In genomic region chr9:83039303-83039702, GRCh38 we compare ENCODE assay signal across 19 cellular contexts. TPM values are rescaled to one million over a fixed set of nuclear protein-coding genes. Genes with fewer than 3 reads are reported as not detected.
DNase-seq lines count a peak whose midpoint lies in the region; ATAC-seq, FAIRE-seq and TF ChIP-seq lines count a peak whose summit lies in the region.
"Had no signal": no experiment of that assay in that cellular context is flagged by ENCODE, and none has a peak within 500 bp of the region (broad histone marks: within the 10 kb centered on the region; RNA-seq: fewer than 3 reads in every experiment).

No MANE protein-coding gene starts in this region.

- no TSS peak for BruUV-seq in Panc1 (replicated peaks; lab: Mats Ljungman, UMichigan)

- TF ChIP-seq CTCF in Panc1 (IDR thresholded peaks at IDR 0.05) = no peak
- TF ChIP-seq CTCF in osteoblast (IDR thresholded peaks at IDR 0.05; ENCODE audit: extremely low read depth, low read depth, low read length) = no peak
- TF ChIP-seq CTCF in smooth muscle cell (IDR thresholded peaks at IDR 0.05; ENCODE audit: borderline replicate concordance, insufficient read depth, poor library complexity, severe bottlenecking) = no peak
- TF ChIP-seq CTCF in mesothelial cell of epicardium (IDR thresholded peaks at IDR 0.05; ENCODE audit: unreplicated experiment) = no peak

- H3K36me3 Mint-ChIP-seq in activated naive CD4-positive, alpha-beta T cell treated with anti-CD3 and anti-CD28 coated beads for 36 hours (ENCODE audit: low read depth) = no peaks in the 10 kb centered on the region
- no peaks in the 10 kb centered on the region for H3K36me3 Mint-ChIP-seq in mesothelial cell of epicardium
- H3K36me3 Mint-ChIP-seq: CD8-positive, alpha-beta T cell had no signal

- H3K9me3 ChIP-seq in Panc1 (ENCODE audit: control insufficient read depth, insufficient read depth, low read depth, low read length) = no peaks in the 10 kb centered on the region
- no peaks in the 10 kb centered on the region for H3K9me3 ChIP-seq in osteoblast (ENCODE audit: low read depth, low read length)
- no peaks in the 10 kb centered on the region for H3K9me3 ChIP-seq in smooth muscle cell (replicated peaks; ENCODE audit: low read depth)

- H3K4me1 Mint-ChIP-seq in activated naive CD4-positive, alpha-beta T cell treated with anti-CD3 and anti-CD28 coated beads for 36 hours (ENCODE audit: low read depth) = no peaks in the 10 kb centered on the region
- peaks cover 26% of the 10 kb centered on the region for H3K4me1 Mint-ChIP-seq in mesothelial cell of epicardium
- H3K4me1 Mint-ChIP-seq: H9 had no signal

- H3K4me2 ChIP-seq in osteoblast (ENCODE audit: insufficient read depth, low read length) (no peak overlapping the region), smooth muscle cell (no peak overlapping the region)
- H3K4me2 ChIP-seq: BLaER1 treated with 17β-estradiol and CSF1 and Interleukin-3, amounts not matched to agents 10 nM and 100 nM; GM23338 had no signal

- no peak overlapping the region for H3K27ac ChIP-seq in Panc1 (ENCODE audit: low read length)
- no peak overlapping the region for H3K27ac ChIP-seq in osteoblast (ENCODE audit: low read depth, low read length)
- no peak overlapping the region for H3K27ac ChIP-seq in smooth muscle cell (ENCODE audit: low read depth)
- H3K27ac ChIP-seq: BLaER1 treated with 17β-estradiol and CSF1 and Interleukin-3, amounts not matched to agents 10 nM and 100 nM had no signal

- H3K9me3 Mint-ChIP-seq in activated naive CD4-positive, alpha-beta T cell treated with anti-CD3 and anti-CD28 coated beads for 36 hours = peaks cover 1% of the 10 kb centered on the region
- H3K9me3 Mint-ChIP-seq in mesothelial cell of epicardium = no peaks in the 10 kb centered on the region
- H3K9me3 Mint-ChIP-seq: CD8-positive, alpha-beta T cell had no signal

- CTCF ChIA-PET in Panc1 (lab: Charles Lee) = no interaction called here
- CTCF ChIA-PET in activated naive CD4-positive, alpha-beta T cell treated with anti-CD3 and anti-CD28 coated beads for 36 hours (lab: Charles Lee) = no interaction called here

- ATAC-seq in Panc1 (peak; percentile 26; the same call in 1 of the 2 replicates), esophagus mucosa (peak; percentile 59)
- ATAC-seq: CD8-positive, alpha-beta T cell; GM23338; HepG2 had no signal

- H3K36me3 ChIP-seq in Panc1 (ENCODE audit: control insufficient read depth, insufficient read depth, low read length) (no peaks in the 10 kb centered on the region), osteoblast (ENCODE audit: insufficient read depth, low read length) (no peaks in the 10 kb centered on the region), smooth muscle cell (ENCODE audit: low read depth) (no peaks in the 10 kb centered on the region)
- H3K36me3 ChIP-seq: BLaER1 treated with 17β-estradiol and CSF1 and Interleukin-3, amounts not matched to agents 10 nM and 100 nM had no signal

- H3K79me2 ChIP-seq in osteoblast (ENCODE audit: insufficient read depth, low read length) (no peaks in the 10 kb centered on the region), smooth muscle cell (ENCODE audit: low read depth) (no peaks in the 10 kb centered on the region)

- FAIRE-seq in H54 (lab: Jason Lieb, UNC) = peak; percentile 90
- FAIRE-seq: A204.1, D721Med, G401.6, GM12891, GM18507, HepG2 had no signal

- no peak overlapping the region for H3K4me3 Mint-ChIP-seq in activated naive CD4-positive, alpha-beta T cell treated with anti-CD3 and anti-CD28 coated beads for 36 hours
- H3K4me3 Mint-ChIP-seq in mesothelial cell of epicardium = no peak overlapping the region
- H3K4me3 Mint-ChIP-seq: CD8-positive, alpha-beta T cell; GM23338; H9 had no signal

- H3F3A ChIP-seq in smooth muscle cell (ENCODE audit: low read depth) = no peaks in the 10 kb centered on the region

- POLR2A ChIA-PET in Panc1 (lab: Charles Lee) = no interaction called here

- H4K20me1 ChIP-seq in osteoblast (ENCODE audit: insufficient read depth, low read length) (no peaks in the 10 kb centered on the region), smooth muscle cell (ENCODE audit: low read depth) (no peaks in the 10 kb centered on the region)
- H4K20me1 ChIP-seq: BLaER1 treated with 17β-estradiol and CSF1 and Interleukin-3, amounts not matched to agents 10 nM and 100 nM had no signal

- H3K27ac Mint-ChIP-seq in activated naive CD4-positive, alpha-beta T cell treated with anti-CD3 and anti-CD28 coated beads for 36 hours = no peak overlapping the region
- H3K27ac Mint-ChIP-seq in mesothelial cell of epicardium = no peak overlapping the region
- H3K27ac Mint-ChIP-seq: CD8-positive, alpha-beta T cell; GM23338; H9 had no signal

- H3K27me3 ChIP-seq in Panc1 (ENCODE audit: control insufficient read depth, insufficient read depth, low read length) = no peaks in the 10 kb centered on the region
- H3K27me3 ChIP-seq in osteoblast (ENCODE audit: insufficient read depth, low read length) = peaks cover 13% of the 10 kb centered on the region
- peaks cover 2% of the 10 kb centered on the region for H3K27me3 ChIP-seq in smooth muscle cell (ENCODE audit: low read depth)
- H3K27me3 ChIP-seq: BLaER1 treated with 17β-estradiol and CSF1 and Interleukin-3, amounts not matched to agents 10 nM and 100 nM had no signal

- no peak overlapping the region for H3K9ac ChIP-seq in smooth muscle cell (ENCODE audit: low read depth)
- H3K9ac ChIP-seq: BLaER1 treated with 17β-estradiol and CSF1 and Interleukin-3, amounts not matched to agents 10 nM and 100 nM had no signal

- no peak for TF ChIP-seq POLR2A in H54 (IDR thresholded peaks at IDR 0.05; ENCODE audit: low read depth, low read length)
- no peak for TF ChIP-seq POLR2A in erythroblast (IDR thresholded peaks at IDR 0.05; ENCODE audit: low read length)

- in situ Hi-C loops in Panc1 (cut with HindIII; ENCODE audit: low pct_unique_long_range_greater_than_20kb, low sequenced_read_pairs) = no loop called here

- intact Hi-C loops in Panc1 (cut with micrococcal nuclease; ENCODE audit: unreplicated experiment) = no loop called here
- intact Hi-C loops in activated naive CD4-positive, alpha-beta T cell treated with anti-CD3 and anti-CD28 coated beads for 36 hours (cut with micrococcal nuclease) = no loop called here

- DNase-seq in H54 (ENCODE audit: insufficient read length, low spot score) (no peak), Panc1 (ENCODE audit: low read depth, low spot score) (no peak), osteoblast (ENCODE audit: insufficient read length, low spot score, missing footprints) (no peak), erythroblast (lab: John Stamatoyannopoulos, UW) (no peak), smooth muscle cell (lab: John Stamatoyannopoulos, UW; ENCODE audit: unreplicated experiment) (no peak), mesothelial cell of epicardium (ENCODE audit: low spot score in 2 of 2, unreplicated experiment in 2 of 2) (no peak)
- DNase-seq in activated naive CD4-positive, alpha-beta T cell treated with anti-CD3 and anti-CD28 coated beads for 36 hours = no peak
- DNase-seq: CD8-positive, alpha-beta T cell; H9; KG1 had no signal

- no peaks in the 10 kb centered on the region for H3K4me1 ChIP-seq in Panc1 (ENCODE audit: control insufficient read depth, insufficient read depth, low read length)
- H3K4me1 ChIP-seq in osteoblast (ENCODE audit: insufficient read depth, low read length) = peaks cover 8% of the 10 kb centered on the region
- H3K4me1 ChIP-seq in smooth muscle cell (ENCODE audit: low read depth) = peaks cover under 1% of the 10 kb centered on the region

- H3K27me3 Mint-ChIP-seq in activated naive CD4-positive, alpha-beta T cell treated with anti-CD3 and anti-CD28 coated beads for 36 hours (ENCODE audit: low read depth) = peaks cover 2% of the 10 kb centered on the region
- H3K27me3 Mint-ChIP-seq in mesothelial cell of epicardium (ENCODE audit: low read depth) = peaks cover 10% of the 10 kb centered on the region

- 82% methylated on average over 5 of the region's 5 CpGs for WGBS in smooth muscle cell (ENCODE audit: low lambda C conversion rate)

- H3K4me3 ChIP-seq in Panc1 (ENCODE audit: low read depth in 2 of 2, low read length in 2 of 2) (no peak overlapping the region), osteoblast (ENCODE audit: insufficient read depth, low read length) (no peak overlapping the region), smooth muscle cell (no peak overlapping the region)
- H3K4me3 ChIP-seq: BLaER1 treated with 17β-estradiol and CSF1 and Interleukin-3, amounts not matched to agents 10 nM and 100 nM; GM23338 had no signal

- H2AFZ ChIP-seq in osteoblast (ENCODE audit: low read length) = peak overlapping the region; percentile 47
- no peak overlapping the region for H2AFZ ChIP-seq in smooth muscle cell (ENCODE audit: low read depth)
- H2AFZ ChIP-seq: GM23338 had no signal

RNA-seq across cellular contexts. Expression of gene RASEF, which starts 23.6 kb away (rescaled TPM):
- total RNA-seq in Panc1 (2021; ENCODE audit: unreplicated experiment) (2.9 TPM), esophagus mucosa (8.1 TPM), osteoblast (1.4 and 2.1 TPM in 2 replicates), smooth muscle cell (1.7 and 3.3 TPM in 2 replicates), mesothelial cell of epicardium (3.7 to 4.1 TPM (median 4.0 TPM) in 3 replicates)
- polyA plus RNA-seq in Panc1 (2012; ENCODE audit: insufficient read length) = 0.51 TPM
- not detected for total RNA-seq in activated naive CD4-positive, alpha-beta T cell treated with anti-CD3 and anti-CD28 coated beads for 36 hours
- polyA plus RNA-seq in smooth muscle cell = 0.11 and 0.44 TPM in 2 replicates
- total RNA-seq: CD8-positive, alpha-beta T cell had no signal
- polyA plus RNA-seq: HepG2 had no signal
